ENCODE assay signal across 9 cellular contexts in the genomic region with DNA sequence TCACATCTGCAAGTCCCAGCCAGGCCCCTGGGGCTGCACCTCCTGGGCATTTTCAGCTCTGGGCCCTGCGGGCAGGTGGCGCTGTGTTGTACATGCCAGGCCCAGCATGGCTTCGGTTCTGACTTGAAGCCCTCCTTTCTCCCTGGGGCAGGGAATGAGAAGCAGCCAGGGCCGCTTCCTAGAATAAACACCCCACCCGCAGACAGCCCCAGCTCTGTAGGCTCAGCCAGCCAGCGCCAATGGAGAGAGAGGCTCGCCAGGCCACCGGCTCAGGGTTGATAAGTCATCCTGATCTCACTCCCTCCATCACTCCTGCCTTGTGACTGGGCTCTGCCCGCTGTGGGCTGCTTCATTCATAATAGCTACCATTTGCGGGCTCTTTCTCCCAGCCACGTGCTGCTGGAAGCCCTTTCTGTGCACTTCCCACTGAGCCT. TPM values are rescaled to one million over a fixed set of nuclear protein-coding genes. Genes with fewer than 3 reads are reported as not detected.
DNase-seq lines count a peak whose midpoint lies in the region; ATAC-seq, FAIRE-seq and TF ChIP-seq lines count a peak whose summit lies in the region.
"Had no signal": no experiment of that assay in that cellular context is flagged by ENCODE, and none has a peak within 500 bp of the region (broad histone marks: within the 10 kb centered on the region; RNA-seq: fewer than 3 reads in every experiment).

No MANE protein-coding gene starts in this region.

- intact Hi-C loops in activated T-helper 1 cell treated with anti-CD3 and anti-CD28 coated beads, Interleukin-12 subunit alpha, Interleukin-12 subunit beta, Interleukin-2, Interleukin-4 antibody, amounts not matched to agents 30 ng/mL and 10 ng/mL and 1 ng/mL, durations not matched to agents 14 hours and 24 hours and 36 hours (cut with micrococcal nuclease): loop anchor here (5.0 kb wide), 2 partner anchors 193 to 348 kb away; partner anchors contain the start of gene ADCY9

- no peak overlapping the region for H3K27ac Mint-ChIP-seq in activated T-helper 1 cell treated with anti-CD3 and anti-CD28 coated beads, Interleukin-12 subunit alpha, Interleukin-12 subunit beta, Interleukin-2, Interleukin-4 antibody, amounts not matched to agents 30 ng/mL and 10 ng/mL and 1 ng/mL, durations not matched to agents 14 hours and 24 hours and 36 hours

- H3K79me1 ChIP-seq in trophoblast cell (ENCODE audit: low read length): peaks cover 11% of the 10 kb centered on the region

- peaks cover 19% of the 10 kb centered on the region for H3K36me3 Mint-ChIP-seq in activated T-helper 1 cell treated with anti-CD3 and anti-CD28 coated beads, Interleukin-12 subunit alpha, Interleukin-12 subunit beta, Interleukin-2, Interleukin-4 antibody, amounts not matched to agents 30 ng/mL and 10 ng/mL and 1 ng/mL, durations not matched to agents 14 hours and 24 hours and 36 hours (ENCODE audit: low read depth)

- H3K4me2 ChIP-seq in OCI-LY1 (ENCODE audit: low read length): peak overlapping the region; percentile 18; the same call in 1 of the 2 replicates
- no peak overlapping the region for H3K4me2 ChIP-seq in trophoblast cell (ENCODE audit: low read length)

- peaks cover 4% of the 10 kb centered on the region; the same call in 1 of the 2 replicates for H3F3A ChIP-seq in OCI-LY1 (ENCODE audit: insufficient read depth, low read length)

- H3K9me2 ChIP-seq in OCI-LY1 (ENCODE audit: low read depth, low read length): no peaks in the 10 kb centered on the region

- no peak overlapping the region for H4K12ac ChIP-seq in trophoblast cell (ENCODE audit: low read depth, low read length)

- H3K4ac ChIP-seq in trophoblast cell (ENCODE audit: low read depth, low read length): no peak overlapping the region

- peak overlapping the region; percentile 44 for H4K91ac ChIP-seq in trophoblast cell (ENCODE audit: low read depth, low read length)

- no peak overlapping the region for H3K18ac ChIP-seq in trophoblast cell (ENCODE audit: low read length)

- no peak overlapping the region for H3K9ac ChIP-seq in OCI-LY1 (ENCODE audit: low read length)
- H3K9ac ChIP-seq in trophoblast cell (ENCODE audit: low read length): no peak overlapping the region

- H4K20me1 ChIP-seq in OCI-LY1 (ENCODE audit: insufficient read depth, low read length): no peaks in the 10 kb centered on the region

- H2BK120ac ChIP-seq in trophoblast cell (ENCODE audit: insufficient read depth, low read length, poor library complexity): no peak overlapping the region

- H3K4me3 ChIP-seq in OCI-LY1 (ENCODE audit: low read depth, low read length, poor library complexity, severe bottlenecking): no peak overlapping the region
- no peak overlapping the region for H3K4me3 ChIP-seq in trophoblast cell (ENCODE audit: low read depth, low read length)

- H3K9me3 Mint-ChIP-seq in activated T-helper 1 cell treated with anti-CD3 and anti-CD28 coated beads, Interleukin-12 subunit alpha, Interleukin-12 subunit beta, Interleukin-2, Interleukin-4 antibody, amounts not matched to agents 30 ng/mL and 10 ng/mL and 1 ng/mL, durations not matched to agents 14 hours and 24 hours and 36 hours: peaks cover 4% of the 10 kb centered on the region

- H2AFZ ChIP-seq in OCI-LY1 (ENCODE audit: low read length) (no peak overlapping the region), trophoblast cell (ENCODE audit: insufficient read depth, low read length, poor library complexity) (no peak overlapping the region)

- peak; percentile 62 to 70 for DNase-seq in SHP77 (lab: John Stamatoyannopoulos, UW)
- no peak for DNase-seq in SHP77 treated with DMSO at 0.1 percent for 48 hours (lab: John Stamatoyannopoulos, UW)
- peak; percentile 44 for DNase-seq in activated T-helper 1 cell treated with anti-CD3 and anti-CD28 coated beads, Interleukin-12 subunit alpha, Interleukin-12 subunit beta, Interleukin-2, Interleukin-4 antibody, amounts not matched to agents 30 ng/mL and 10 ng/mL and 1 ng/mL, durations not matched to agents 14 hours and 24 hours and 36 hours (ENCODE audit: low spot score)
- peak; percentile 82 for DNase-seq in germinal center (ENCODE audit: low spot score)
- DNase-seq in trophoblast cell: peak; percentile 99
- no peak for DNase-seq in GM19239 (ENCODE audit: insufficient read length, low spot score)

- H3K27me3 Mint-ChIP-seq in activated T-helper 1 cell treated with anti-CD3 and anti-CD28 coated beads, Interleukin-12 subunit alpha, Interleukin-12 subunit beta, Interleukin-2, Interleukin-4 antibody, amounts not matched to agents 30 ng/mL and 10 ng/mL and 1 ng/mL, durations not matched to agents 14 hours and 24 hours and 36 hours (ENCODE audit: insufficient read depth): peaks cover 19% of the 10 kb centered on the region

- H4K8ac ChIP-seq in trophoblast cell (ENCODE audit: low read depth, low read length): no peak overlapping the region

- H3K27ac ChIP-seq in OCI-LY1 (ENCODE audit: low read depth, low read length, poor library complexity, severe bottlenecking) (no peak overlapping the region), trophoblast cell (ENCODE audit: low read depth, low read length) (no peak overlapping the region)

- no peak overlapping the region for H3K4me3 Mint-ChIP-seq in activated T-helper 1 cell treated with anti-CD3 and anti-CD28 coated beads, Interleukin-12 subunit alpha, Interleukin-12 subunit beta, Interleukin-2, Interleukin-4 antibody, amounts not matched to agents 30 ng/mL and 10 ng/mL and 1 ng/mL, durations not matched to agents 14 hours and 24 hours and 36 hours

- no peak overlapping the region for H3K14ac ChIP-seq in trophoblast cell (ENCODE audit: low read length)

- H3K4me1 Mint-ChIP-seq in activated T-helper 1 cell treated with anti-CD3 and anti-CD28 coated beads, Interleukin-12 subunit alpha, Interleukin-12 subunit beta, Interleukin-2, Interleukin-4 antibody, amounts not matched to agents 30 ng/mL and 10 ng/mL and 1 ng/mL, durations not matched to agents 14 hours and 24 hours and 36 hours (ENCODE audit: low read depth): peaks cover 31% of the 10 kb centered on the region

- peak; percentile 96 for TF ChIP-seq CTCF in OCI-LY1 (IDR thresholded peaks at IDR 0.05; ENCODE audit: low read length)

- H3K79me2 ChIP-seq in OCI-LY1 (ENCODE audit: insufficient read depth, low read length) (no peaks in the 10 kb centered on the region), trophoblast cell (ENCODE audit: control insufficient read depth, insufficient read depth, low read length, poor library complexity) (peaks cover under 1% of the 10 kb centered on the region)

- no peak overlapping the region for H2BK5ac ChIP-seq in trophoblast cell (ENCODE audit: low read depth, low read length, poor library complexity)

- H3K27me3 ChIP-seq in OCI-LY1 (ENCODE audit: insufficient read depth, low read length) (0 out of 2 replicates have a peak, but pooled peaks cover 7% of the 10 kb centered on the region), trophoblast cell (ENCODE audit: insufficient read depth, low read length) (no peaks in the 10 kb centered on the region)

- no CpG with 5 or more reads among the region's 11 CpGs for WGBS in trophoblast cell (ENCODE audit: extremely low coverage, insufficient coverage, insufficient read length)

- H3K23ac ChIP-seq in trophoblast cell (ENCODE audit: low read length): no peak overlapping the region

- peaks cover 36% of the 10 kb centered on the region for H3K4me1 ChIP-seq in OCI-LY1 (ENCODE audit: insufficient read depth, low read length, severe bottlenecking)
- peaks cover 13 to 15% of the 10 kb centered on the region in 2 experiments for H3K4me1 ChIP-seq in trophoblast cell (ENCODE audit: control insufficient read depth in 1 of 2, insufficient read depth in 2 of 2, low read length in 2 of 2)

- FAIRE-seq in GM19239 (lab: Jason Lieb, UNC): no peak
- FAIRE-seq: colon had no signal

- peak overlapping the region; percentile 7 for H2BK12ac ChIP-seq in trophoblast cell (ENCODE audit: low read length)

- no peak overlapping the region for H2AK5ac ChIP-seq in trophoblast cell (ENCODE audit: low read length)

- H3K36me3 ChIP-seq in OCI-LY1 (ENCODE audit: insufficient read depth, low read length) (peaks cover 14% of the 10 kb centered on the region), trophoblast cell (ENCODE audit: control insufficient read depth in 1 of 2, insufficient read depth in 2 of 2, low read length in 2 of 2) (peaks cover 0 to 10% of the 10 kb centered on the region in 2 experiments)

- no peak for ATAC-seq in GM21447 (IDR thresholded peaks at IDR 0.05; ENCODE audit: unreplicated experiment)

- H3K9me3 ChIP-seq in OCI-LY1 (ENCODE audit: low read length) (no peaks in the 10 kb centered on the region), trophoblast cell (ENCODE audit: insufficient read depth, low read depth, low read length) (no peaks in the 10 kb centered on the region)

RNA-seq across cellular contexts. Expression of gene GLIS2, which starts 6.0 kb away (rescaled TPM):
- total RNA-seq in activated T-helper 1 cell treated with anti-CD3 and anti-CD28 coated beads, Interleukin-12 subunit alpha, Interleukin-12 subunit beta, Interleukin-2, Interleukin-4 antibody, amounts not matched to agents 30 ng/mL and 10 ng/mL and 1 ng/mL, durations not matched to agents 14 hours and 24 hours and 36 hours: 0.54 TPM in 2 replicates
- polyA plus RNA-seq in trophoblast cell (2013): 22.5 and 23.2 TPM in 2 replicates

RNA-seq across cellular contexts. Expression of gene TFAP4, which starts 37.0 kb away (rescaled TPM):
- 48.3 and 49.2 TPM in 2 replicates for total RNA-seq in activated T-helper 1 cell treated with anti-CD3 and anti-CD28 coated beads, Interleukin-12 subunit alpha, Interleukin-12 subunit beta, Interleukin-2, Interleukin-4 antibody, amounts not matched to agents 30 ng/mL and 10 ng/mL and 1 ng/mL, durations not matched to agents 14 hours and 24 hours and 36 hours
- polyA plus RNA-seq in trophoblast cell (2013): 4.5 and 4.6 TPM in 2 replicates

RNA-seq across cellular contexts. Expression of gene PAM16, which starts 41.3 kb away (rescaled TPM):
- 91.5 and 106 TPM in 2 replicates for total RNA-seq in activated T-helper 1 cell treated with anti-CD3 and anti-CD28 coated beads, Interleukin-12 subunit alpha, Interleukin-12 subunit beta, Interleukin-2, Interleukin-4 antibody, amounts not matched to agents 30 ng/mL and 10 ng/mL and 1 ng/mL, durations not matched to agents 14 hours and 24 hours and 36 hours
- polyA plus RNA-seq in trophoblast cell (2013): 40.6 and 45.5 TPM in 2 replicates

Comparison
In these comparisons a context has a peak if more than half of its experiments do, and no peak if none do; other contexts are left out.
1. DNase-seq: peak in SHP77 (2 of 2), activated T-helper 1 cell treated with anti-CD3 and anti-CD28 coated beads, Interleukin-12 subunit alpha, Interleukin-12 subunit beta, Interleukin-2, Interleukin-4 antibody, amounts not matched to agents 30 ng/mL and 10 ng/mL and 1 ng/mL, durations not matched to agents 14 hours and 24 hours and 36 hours (single experiment), germinal center (single experiment) and trophoblast cell (2 of 2); none in SHP77 treated with DMSO at 0.1 percent for 48 hours (single experiment) and GM19239 (single experiment).